ENCODE assay signal across 28 cellular contexts in the genomic region with DNA sequence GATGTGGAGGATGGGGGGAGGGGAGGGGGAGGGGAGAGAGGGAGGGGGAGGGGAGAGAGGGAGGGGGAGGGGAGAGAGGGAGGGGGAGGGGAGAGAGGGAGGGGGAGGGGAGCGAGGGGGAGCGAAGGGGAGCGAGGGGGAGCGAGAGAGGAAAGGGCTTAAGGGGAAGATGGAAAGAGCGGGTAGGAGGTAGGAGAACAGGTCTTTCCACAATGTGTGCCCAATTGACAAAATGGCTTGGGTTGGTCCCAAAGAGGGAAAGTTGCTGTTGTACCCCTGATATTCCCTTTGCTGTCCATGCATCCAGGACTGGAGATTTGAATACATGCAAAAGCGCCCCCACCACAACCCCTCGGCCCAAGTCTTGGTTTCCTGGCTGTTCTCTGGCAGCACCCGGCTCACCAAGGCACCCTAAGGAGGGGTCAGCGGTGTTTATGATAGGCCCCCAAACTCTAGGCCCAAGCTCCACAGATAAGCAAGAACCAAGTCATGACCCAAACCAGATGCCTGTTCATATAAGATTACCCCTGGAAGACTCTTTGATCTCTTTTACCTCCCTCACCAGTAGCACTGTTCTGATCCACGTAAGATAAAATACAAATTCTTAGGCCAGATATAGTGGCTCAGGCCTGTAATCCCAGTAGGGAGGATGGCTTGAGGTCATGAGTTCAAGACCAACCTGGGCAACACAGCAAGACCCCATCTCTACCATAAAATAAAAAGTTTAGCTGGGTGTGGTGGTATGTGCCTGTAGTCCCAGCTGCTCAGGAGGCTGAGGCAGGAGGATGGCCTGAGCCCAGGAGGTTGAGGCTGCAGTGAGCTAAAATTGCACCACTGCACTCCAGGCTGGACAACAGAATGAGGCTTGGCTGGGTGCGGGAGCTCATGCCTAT.
DNase-seq lines count a peak whose midpoint lies in the region; ATAC-seq, FAIRE-seq and TF ChIP-seq lines count a peak whose summit lies in the region.
"Had no signal": no experiment of that assay in that cellular context is flagged by ENCODE, and none has a peak within 500 bp of the region (broad histone marks: within the 10 kb centered on the region; RNA-seq: fewer than 3 reads in every experiment).

No MANE protein-coding gene starts in this region.

- TF ChIP-seq RAD21 in A549 (conservative IDR thresholded peaks at IDR 0.05 in 1 of 2, IDR thresholded peaks at IDR 0.05 in 1 of 2), result no peak

- peaks cover 44% of the 10 kb centered on the region for H3K4me1 ChIP-seq in A549
- H3K4me1 ChIP-seq in PC-9 (replicated peaks; ENCODE audit: insufficient read depth), result peaks cover 35% of the 10 kb centered on the region
- peaks cover 9 to 18% of the 10 kb centered on the region in 2 donors for H3K4me1 ChIP-seq in neuronal stem cell (ENCODE audit: control insufficient read depth in 2 of 2, insufficient read depth in 1 of 2, low read depth in 1 of 2, low read length in 2 of 2)

- no peak overlapping the region for H3K9ac ChIP-seq in neuronal stem cell (ENCODE audit: low read depth, low read length, poor library complexity)
- H3K9ac ChIP-seq: BLaER1, KMS-11 had no signal

- no peak overlapping the region for H2BK120ac ChIP-seq in neuronal stem cell (ENCODE audit: low read depth, low read length)

- H3K4me1 Mint-ChIP-seq in Calu3 (ENCODE audit: low read depth, unreplicated experiment), result peaks cover 77% of the 10 kb centered on the region

- no peak for FAIRE-seq in A549 (lab: Jason Lieb, UNC)
- FAIRE-seq: astrocyte had no signal

- H3K79me1 ChIP-seq in neuronal stem cell (ENCODE audit: low read depth, low read length), result no peaks in the 10 kb centered on the region

- H2AFZ ChIP-seq in PC-9, result no peak overlapping the region
- H2AFZ ChIP-seq in neuronal stem cell (ENCODE audit: low read length), result no peak overlapping the region

- TF ChIP-seq POLR2A in A549 (IDR thresholded peaks at IDR 0.05; ENCODE audit: low read length), result no peak

- no peaks in the 10 kb centered on the region for H3K9me2 ChIP-seq in PC-9 (ENCODE audit: insufficient read depth)

- peaks cover 64% of the 10 kb centered on the region for H3K79me2 ChIP-seq in PC-9 (ENCODE audit: low read depth)

- no peak overlapping the region for H3K4me3 ChIP-seq in A549
- no peak overlapping the region for H3K4me3 ChIP-seq in PC-9
- no peak overlapping the region for H3K4me3 ChIP-seq in neuronal stem cell (ENCODE audit: low read length in 2 of 2)
- H3K4me3 ChIP-seq: BLaER1, left ventricle myocardium inferior, SJSA1, smooth muscle cell, stomach, thyroid gland had no signal

- H3K23ac ChIP-seq in neuronal stem cell (ENCODE audit: low read depth, low read length, poor library complexity), result no peak overlapping the region

- no peak overlapping the region for H2BK12ac ChIP-seq in neuronal stem cell (ENCODE audit: low read length)

- H3K4me2 ChIP-seq in A549 (peak overlapping the region; percentile 70; the same call in 2 of the 3 replicates), PC-9 (peak overlapping the region; percentile 78), neuronal stem cell (ENCODE audit: insufficient read depth, low read length, poor library complexity, severe bottlenecking) (no peak overlapping the region)
- H3K4me2 ChIP-seq: KMS-11 had no signal

- no peak overlapping the region for H2BK5ac ChIP-seq in neuronal stem cell (ENCODE audit: low read length)

- BruUV-seq in Calu3 (replicated peaks; lab: Mats Ljungman, UMichigan) (no TSS peak), PC-9 (replicated peaks; lab: Mats Ljungman, UMichigan) (no TSS peak)

- H4K20me1 ChIP-seq in PC-9 (ENCODE audit: insufficient read depth), result peaks cover 6% of the 10 kb centered on the region
- H4K20me1 ChIP-seq: BLaER1 had no signal

- no peaks in the 10 kb centered on the region for H3K9me3 Mint-ChIP-seq in Calu3 (ENCODE audit: low read depth, unreplicated experiment)
- H3K9me3 Mint-ChIP-seq: activated CD4-positive, alpha-beta memory T cell treated with anti-CD3 and anti-CD28 coated beads for 36 hours; activated T-helper 17 cell treated with anti-CD3 and anti-CD28 coated beads, Interleukin-2, amount 50 U/mL, for 72 hours; H9 had no signal

- peak overlapping the region; percentile 22 for H3K27ac Mint-ChIP-seq in Calu3 (ENCODE audit: unreplicated experiment)
- H3K27ac Mint-ChIP-seq: activated CD4-positive, alpha-beta memory T cell treated with anti-CD3 and anti-CD28 coated beads for 36 hours; activated T-helper 17 cell treated with anti-CD3 and anti-CD28 coated beads, Interleukin-2, amount 50 U/mL, for 72 hours; H9 had no signal

- H3F3A ChIP-seq in PC-9 (ENCODE audit: insufficient read depth, low read depth), result peaks cover 28% of the 10 kb centered on the region; the same call in 1 of the 2 replicates

- H3K4me3 Mint-ChIP-seq in Calu3 (ENCODE audit: low read depth, unreplicated experiment), result peak overlapping the region; percentile 34
- H3K4me3 Mint-ChIP-seq: activated CD4-positive, alpha-beta memory T cell treated with anti-CD3 and anti-CD28 coated beads for 36 hours; activated T-helper 17 cell treated with anti-CD3 and anti-CD28 coated beads, Interleukin-2, amount 50 U/mL, for 72 hours; H9; naive thymus-derived CD4-positive, alpha-beta T cell had no signal

- H3K36me3 ChIP-seq in PC-9 (ENCODE audit: low read depth) (no peaks in the 10 kb centered on the region), neuronal stem cell (replicated peaks in 1 of 2; ENCODE audit: control insufficient read depth in 2 of 2, insufficient read depth in 2 of 2, low read length in 2 of 2) (no peaks in the 10 kb centered on the region)
- H3K36me3 ChIP-seq: BLaER1, left ventricle myocardium inferior, SJSA1, stomach, thyroid gland had no signal

- TF ChIP-seq CTCF in A549 (IDR thresholded peaks at IDR 0.05), result no peak
- no peak for TF ChIP-seq CTCF in Calu3 (IDR thresholded peaks at IDR 0.05; ENCODE audit: unreplicated experiment)
- TF ChIP-seq CTCF in PC-9 (conservative IDR thresholded peaks at IDR 0.05), result no peak
- TF ChIP-seq CTCF in GM10248 (IDR thresholded peaks at IDR 0.05; ENCODE audit: control extremely low read depth, extremely low read depth, low read depth, missing control alignments), result no peak

- peak overlapping the region; percentile 20 for H2AK5ac ChIP-seq in neuronal stem cell (ENCODE audit: low read depth, low read length)

- CTCF ChIA-PET in A549 (lab: Yijun Ruan, JAX), result interaction anchor here (1.3 to 2.6 kb wide), 4 partner anchors 11 to 130 kb away, joined by 3 to 16 read pairs (median 4); no protein-coding TSS in a partner anchor
- CTCF ChIA-PET in Calu3 (lab: Charles Lee), result interaction anchor here (1.0 kb wide), 1 partner anchor 126 kb away, joined by 4 read pairs; no protein-coding TSS in a partner anchor
- CTCF ChIA-PET in PC-9 (lab: Charles Lee), result no interaction called here
- CTCF ChIA-PET in GM10248 (lab: Yijun Ruan, JAX), result interaction anchor here (1.9 to 2.0 kb wide), 2 partner anchors 24 to 72 kb away, joined by 5 read pairs; no protein-coding TSS in a partner anchor

- no peak overlapping the region for H4K8ac ChIP-seq in neuronal stem cell (ENCODE audit: low read depth, low read length)

- no peak overlapping the region for H3K4ac ChIP-seq in neuronal stem cell (ENCODE audit: low read length)

- H3K27me3 Mint-ChIP-seq in Calu3 (ENCODE audit: unreplicated experiment), result no peaks in the 10 kb centered on the region
- H3K27me3 Mint-ChIP-seq: activated CD4-positive, alpha-beta memory T cell treated with anti-CD3 and anti-CD28 coated beads for 36 hours; activated T-helper 17 cell treated with anti-CD3 and anti-CD28 coated beads, Interleukin-2, amount 50 U/mL, for 72 hours had no signal

- intact Hi-C loops in Calu3 (cut with micrococcal nuclease; ENCODE audit: unreplicated experiment), result loop anchor here (5.0 kb wide), 4 partner anchors 69 to 129 kb away; no protein-coding TSS in a partner anchor
- intact Hi-C loops in PC-9 (cut with micrococcal nuclease; ENCODE audit: unreplicated experiment), result loop anchor here (5.0 kb wide), 1 partner anchor 119 kb away; a partner anchor contains a TSS

- no peak for DNase-seq in A549 (ENCODE audit: low read depth in 1 of 2, low spot score in 1 of 2)
- peak; percentile 26 for DNase-seq in Calu3
- DNase-seq in PC-9, result peak in 1 of 2 experiments; percentile 69
- no peak for DNase-seq in neuronal stem cell (ENCODE audit: low spot score)
- no peak for DNase-seq in GM10248 (ENCODE audit: extremely low spot score)
- DNase-seq: activated CD4-positive, alpha-beta memory T cell treated with anti-CD3 and anti-CD28 coated beads for 36 hours; activated CD8-positive, alpha-beta memory T cell treated with anti-CD3 and anti-CD28 coated beads, Interleukin-2, amount 50 U/mL, for 48 hours; cerebellar nuclear complex; dorsolateral prefrontal cortex; H9; left ventricle myocardium inferior; midbrain; naive thymus-derived CD4-positive, alpha-beta T cell; NCI-H2171; occipital lobe; stimulated activated CD4-positive, alpha-beta T cell treated with anti-CD3 and anti-CD28 coated beads, Interleukin-2, amount 100 ng/mL, for 24 hours; stomach; T-helper 1 cell; thyroid gland had no signal

- ATAC-seq in A549 (no peak), HG02678 (IDR thresholded peaks at IDR 0.05; ENCODE audit: unreplicated experiment) (no peak), HG03039 (IDR thresholded peaks at IDR 0.05; ENCODE audit: unreplicated experiment) (no peak)
- ATAC-seq: activated CD4-positive, CD25-positive, alpha-beta regulatory T cell treated with anti-CD3 and anti-CD28 coated beads, Interleukin-2, amount 50 U/mL, for 24 hours; activated T-helper 17 cell treated with anti-CD3 and anti-CD28 coated beads, Interleukin-2, amount 50 U/mL, for 72 hours had no signal

- H3K36me3 Mint-ChIP-seq in Calu3 (ENCODE audit: insufficient read depth, unreplicated experiment), result peaks cover 23% of the 10 kb centered on the region
- H3K36me3 Mint-ChIP-seq: activated CD4-positive, alpha-beta memory T cell treated with anti-CD3 and anti-CD28 coated beads for 36 hours had no signal

- POLR2A ChIA-PET in A549 (lab: Yijun Ruan, JAX), result no interaction called here
- POLR2A ChIA-PET in PC-9 (lab: Charles Lee; ENCODE audit: unreplicated experiment), result no interaction called here
- POLR2A ChIA-PET in GM10248 (lab: Yijun Ruan, JAX), result no interaction called here

- H3K27me3 ChIP-seq in PC-9 (ENCODE audit: insufficient read depth, low read depth) (no peaks in the 10 kb centered on the region), neuronal stem cell (ENCODE audit: control insufficient read depth in 3 of 3, insufficient read depth in 3 of 3, low read depth in 1 of 3, low read length in 3 of 3) (no peaks in the 10 kb centered on the region)
- H3K27me3 ChIP-seq: BLaER1, SJSA1, stomach, thyroid gland had no signal

- H3K18ac ChIP-seq in neuronal stem cell (ENCODE audit: low read length), result no peak overlapping the region

- H2BK15ac ChIP-seq in neuronal stem cell (ENCODE audit: low read length), result no peak overlapping the region

- WGBS in A549 (ENCODE audit: missing lambda C conversion rate), result 91% methylated on average over 9 of the region's 11 CpGs
- no CpG with 5 or more reads among the region's 11 CpGs for WGBS in neuronal stem cell (ENCODE audit: extremely low coverage in 2 of 2, insufficient read length in 2 of 2, insufficient replicate concordance in 1 of 2), 2 donors

- H3K27ac ChIP-seq in A549, result peak overlapping the region; percentile 21 to 75; a peak in 5 of 6 replicates
- peak overlapping the region; percentile 78 for H3K27ac ChIP-seq in PC-9
- H3K27ac ChIP-seq in neuronal stem cell (replicated peaks; ENCODE audit: low read length), result no peak overlapping the region
- H3K27ac ChIP-seq: BLaER1, KMS-11, left ventricle myocardium inferior, SJSA1, stomach had no signal

- H3K14ac ChIP-seq in neuronal stem cell (ENCODE audit: low read length), result no peak overlapping the region

- H3K9me3 ChIP-seq in A549 (no peaks in the 10 kb centered on the region), PC-9 (ENCODE audit: insufficient read depth, low read depth) (no peaks in the 10 kb centered on the region), neuronal stem cell (replicated peaks in 1 of 2; ENCODE audit: control insufficient read depth in 2 of 2, insufficient read depth in 1 of 2, low read depth in 1 of 2, low read length in 2 of 2) (peaks cover 0 to 1% of the 10 kb centered on the region in 2 donors)
- H3K9me3 ChIP-seq: BLaER1, left ventricle myocardium inferior, SJSA1, stomach, thyroid gland had no signal

- TF ChIP-seq EP300 in A549 (IDR thresholded peaks at IDR 0.05), result no peak

- H4K91ac ChIP-seq in neuronal stem cell (ENCODE audit: low read depth, low read length, poor library complexity), result no peak overlapping the region
